ENCODE assay signal across 17 cellular contexts in genomic region chr15:60966746-60967145, GRCh38.
A peak's percentile ranks its signal among the peaks of the same experiment; 100 is the strongest.
DNase-seq lines count a peak whose midpoint lies in the region; ATAC-seq and TF ChIP-seq lines count a peak whose summit lies in the region.
"Had no signal": no experiment of that assay in that cellular context is flagged by ENCODE, and none has a peak within 500 bp of the region (broad histone marks: within the 10 kb centered on the region; RNA-seq: fewer than 3 reads in every experiment).

No MANE protein-coding gene starts in this region.

- in situ Hi-C loops in GM23248 (cut with MboI): no loop called here

- H3K27me3 ChIP-seq in GM23248 (replicated peaks; ENCODE audit: insufficient read depth): no peaks in the 10 kb centered on the region
- no peaks in the 10 kb centered on the region for H3K27me3 ChIP-seq in RWPE2 (ENCODE audit: insufficient read depth, poor library complexity, severe bottlenecking)
- H3K27me3 ChIP-seq in esophagus muscularis mucosa: no peaks in the 10 kb centered on the region
- no peaks in the 10 kb centered on the region for H3K27me3 ChIP-seq in osteoblast (ENCODE audit: insufficient read depth, low read length)
- no peaks in the 10 kb centered on the region for H3K27me3 ChIP-seq in left ventricle myocardium inferior (ENCODE audit: low read depth)
- H3K27me3 ChIP-seq: BLaER1 had no signal

- no peak for TF ChIP-seq EP300 in esophagus muscularis mucosa (IDR thresholded peaks at IDR 0.05)

- no peak overlapping the region for H3K9ac ChIP-seq in GM23248
- H3K9ac ChIP-seq: BLaER1 had no signal

- no peaks in the 10 kb centered on the region for H3K9me3 ChIP-seq in GM23248 (ENCODE audit: low read depth)
- H3K9me3 ChIP-seq in RWPE2 (ENCODE audit: severe bottlenecking): no peaks in the 10 kb centered on the region
- H3K9me3 ChIP-seq in esophagus muscularis mucosa: no peaks in the 10 kb centered on the region
- no peaks in the 10 kb centered on the region for H3K9me3 ChIP-seq in osteoblast (ENCODE audit: low read depth, low read length)
- H3K9me3 ChIP-seq in left ventricle myocardium inferior (replicated peaks): no peaks in the 10 kb centered on the region
- H3K9me3 ChIP-seq: BLaER1, HAP-1 had no signal

- no peaks in the 10 kb centered on the region for H3K9me2 ChIP-seq in GM23248 (ENCODE audit: insufficient read depth)

- H3K4me1 ChIP-seq in GM23248 (ENCODE audit: insufficient read depth) (peaks cover 45% of the 10 kb centered on the region), RWPE2 (ENCODE audit: insufficient read depth, poor library complexity, severe bottlenecking) (peaks cover 20% of the 10 kb centered on the region), esophagus muscularis mucosa (peaks cover 2 to 43% (median 34%) of the 10 kb centered on the region in 4 donors), osteoblast (ENCODE audit: insufficient read depth, low read length) (peaks cover 29% of the 10 kb centered on the region), left ventricle myocardium inferior (peaks cover 27% of the 10 kb centered on the region)
- H3K4me1 ChIP-seq: HAP-1 had no signal

- H3K36me3 ChIP-seq in GM23248 (ENCODE audit: low read depth) (no peaks in the 10 kb centered on the region), RWPE2 (ENCODE audit: low read depth) (no peaks in the 10 kb centered on the region), esophagus muscularis mucosa (no peaks in the 10 kb centered on the region), osteoblast (ENCODE audit: insufficient read depth, low read length) (no peaks in the 10 kb centered on the region), left ventricle myocardium inferior (no peaks in the 10 kb centered on the region)
- H3K36me3 ChIP-seq: BLaER1, HAP-1 had no signal

- H3K4me3 ChIP-seq in GM23248 (no peak overlapping the region), RWPE2 (ENCODE audit: severe bottlenecking) (no peak overlapping the region), esophagus muscularis mucosa (no peak overlapping the region), osteoblast (ENCODE audit: insufficient read depth, low read length) (no peak overlapping the region), left ventricle myocardium inferior (no peak overlapping the region)
- H3K4me3 ChIP-seq: BLaER1, GM12878, HAP-1, K562 had no signal

- H3K27ac ChIP-seq in GM23248 (peak overlapping the region; percentile 43), RWPE2 (ENCODE audit: poor library complexity, severe bottlenecking) (peak overlapping the region; percentile 4), esophagus muscularis mucosa (replicated peaks in 1 of 4) (no peak overlapping the region), osteoblast (ENCODE audit: low read depth, low read length) (peak overlapping the region; percentile 25), left ventricle myocardium inferior (replicated peaks) (no peak overlapping the region)
- H3K27ac ChIP-seq: BLaER1 had no signal

- H3F3A ChIP-seq in GM23248 (ENCODE audit: insufficient read depth): peaks cover 36% of the 10 kb centered on the region

- no peak for TF ChIP-seq CTCF in RWPE2 (IDR thresholded peaks at IDR 0.05; ENCODE audit: poor library complexity, severe bottlenecking)
- TF ChIP-seq CTCF in esophagus muscularis mucosa (IDR thresholded peaks at IDR 0.05): no peak
- TF ChIP-seq CTCF in osteoblast (IDR thresholded peaks at IDR 0.05; ENCODE audit: extremely low read depth, low read depth, low read length): no peak
- TF ChIP-seq CTCF in left ventricle myocardium inferior (IDR thresholded peaks at IDR 0.05; ENCODE audit: borderline replicate concordance): no peak

- WGBS in GM23248 (ENCODE audit: low coverage in 1 of 2, low lambda C conversion rate in 2 of 2, missing lambda C conversion rate in 2 of 2), 2 experiments: 94 to 98% methylated on average over 2 of the region's 2 CpGs
- 97% methylated on average over 2 of the region's 2 CpGs for WGBS in esophagus muscularis mucosa

- ATAC-seq in RWPE2 (ENCODE audit: low read depth) (no peak), HG02981 (IDR thresholded peaks at IDR 0.05; ENCODE audit: unreplicated experiment) (no peak), GM19397 (IDR thresholded peaks at IDR 0.05; ENCODE audit: unreplicated experiment) (no peak)
- ATAC-seq: GM12878, HepG2, K562 had no signal

- peak overlapping the region; percentile 4 for H3K4me2 ChIP-seq in GM23248 (ENCODE audit: unreplicated experiment)
- H3K4me2 ChIP-seq in osteoblast (ENCODE audit: insufficient read depth, low read length): no peak overlapping the region
- H3K4me2 ChIP-seq: BLaER1 had no signal

- H3K79me2 ChIP-seq in GM23248 (ENCODE audit: insufficient read depth) (no peaks in the 10 kb centered on the region), osteoblast (ENCODE audit: insufficient read depth, low read length) (no peaks in the 10 kb centered on the region)

- no peak for DNase-seq in GM23248
- DNase-seq in RWPE2 (ENCODE audit: low spot score): no peak
- peak; percentile 53 for DNase-seq in esophagus muscularis mucosa (ENCODE audit: extremely low spot score)
- no peak for DNase-seq in osteoblast (ENCODE audit: insufficient read length, low spot score, missing footprints)
- no peak for DNase-seq in left ventricle myocardium inferior
- no peak for DNase-seq in 8988T
- DNase-seq: AML-193; Calu3; CD8-positive, alpha-beta memory T cell; DMS79 had no signal

- no peak for TF ChIP-seq POLR2A in esophagus muscularis mucosa (IDR thresholded peaks at IDR 0.05; ENCODE audit: low read depth)

- H4K20me1 ChIP-seq in GM23248 (ENCODE audit: insufficient read depth): no peaks in the 10 kb centered on the region
- no peaks in the 10 kb centered on the region for H4K20me1 ChIP-seq in osteoblast (ENCODE audit: insufficient read depth, low read length)
- H4K20me1 ChIP-seq: BLaER1 had no signal

- intact Hi-C loops in esophagus muscularis mucosa (cut with DNase I) (no loop called here), left ventricle myocardium inferior (cut with micrococcal nuclease) (no loop called here)

- H2AFZ ChIP-seq in GM23248: peak overlapping the region; percentile 6; the same call in 1 of the 2 replicates
- no peak overlapping the region for H2AFZ ChIP-seq in osteoblast (ENCODE audit: low read length)

Comparison
In these comparisons a context has a peak if more than half of its experiments do, and no peak if none do; other contexts are left out.
1. H3K27ac ChIP-seq: peak in GM23248 (single experiment), RWPE2 (single experiment) and osteoblast (single experiment); none in esophagus muscularis mucosa (0 of 4) and left ventricle myocardium inferior (single experiment).